11 cellular contexts compared by ENCODE assay signal in genomic region chr10:6507311-6507710, GRCh38.
DNase-seq lines count a peak whose midpoint lies in the region; ATAC-seq and TF ChIP-seq lines count a peak whose summit lies in the region.
"Had no signal": no experiment of that assay in that cellular context is flagged by ENCODE, and none has a peak within 500 bp of the region (broad histone marks: within the 10 kb centered on the region; RNA-seq: fewer than 3 reads in every experiment).

No MANE protein-coding gene starts in this region.

- peaks cover 0 to 50% of the 10 kb centered on the region in 2 donors for H3K36me3 ChIP-seq in psoas muscle (ENCODE audit: insufficient read depth in 1 of 2, low read depth in 1 of 2)
- no peaks in the 10 kb centered on the region for H3K36me3 ChIP-seq in hepatocyte (replicated peaks; ENCODE audit: insufficient read depth, low read depth)
- no peaks in the 10 kb centered on the region for H3K36me3 ChIP-seq in heart left ventricle
- H3K36me3 ChIP-seq: neutrophil had no signal

- H3K79me2 ChIP-seq in hepatocyte = no peaks in the 10 kb centered on the region

- WGBS in psoas muscle, 3 donors = 85 to 95% (median 86%) methylated on average over 5 of the region's 5 CpGs
- 90% methylated on average over 5 of the region's 5 CpGs for WGBS in hepatocyte (ENCODE audit: low lambda C conversion rate, missing lambda C conversion rate)
- WGBS in heart left ventricle, 4 donors = 75 to 81% (median 78%) methylated on average over 5 of the region's 5 CpGs

- H3K4me3 ChIP-seq in psoas muscle (no peak overlapping the region), hepatocyte (no peak overlapping the region), heart left ventricle (no peak overlapping the region)

- no peak overlapping the region for H3K4me2 ChIP-seq in hepatocyte

- H3K9me3 ChIP-seq in T-helper 17 cell (ENCODE audit: control insufficient read depth, low read length, poor library complexity, severe bottlenecking) = no peaks in the 10 kb centered on the region
- H3K9me3 ChIP-seq in psoas muscle = no peaks in the 10 kb centered on the region
- no peaks in the 10 kb centered on the region for H3K9me3 ChIP-seq in hepatocyte (ENCODE audit: low read depth)
- no peaks in the 10 kb centered on the region for H3K9me3 ChIP-seq in heart left ventricle
- H3K9me3 ChIP-seq: neutrophil had no signal

- TF ChIP-seq CTCF in psoas muscle (IDR thresholded peaks at IDR 0.05) (no peak), hepatocyte (IDR thresholded peaks at IDR 0.05; ENCODE audit: poor library complexity) (no peak), heart left ventricle (IDR thresholded peaks at IDR 0.05) (no peak)

- H3K4me1 ChIP-seq in psoas muscle (peaks cover 17% of the 10 kb centered on the region), hepatocyte (ENCODE audit: insufficient read depth) (no peaks in the 10 kb centered on the region), heart left ventricle (no peaks in the 10 kb centered on the region)

- H3K4me3 Mint-ChIP-seq in T-helper 17 cell = no peak overlapping the region

- peaks cover 23% of the 10 kb centered on the region for H3K36me3 Mint-ChIP-seq in T-helper 17 cell (ENCODE audit: low read depth)

- H3K27me3 ChIP-seq in psoas muscle (ENCODE audit: insufficient read depth in 3 of 3, low read length in 2 of 3) (no peaks in the 10 kb centered on the region), hepatocyte (no peaks in the 10 kb centered on the region), heart left ventricle (no peaks in the 10 kb centered on the region)
- H3K27me3 ChIP-seq: neutrophil had no signal

- no peak for DNase-seq in activated CD4-positive, CD25-positive, alpha-beta regulatory T cell (lab: John Stamatoyannopoulos, UW)
- DNase-seq in T-helper 17 cell = no peak
- no peak for DNase-seq in psoas muscle
- no peak for DNase-seq in hepatocyte (ENCODE audit: low spot score)
- DNase-seq in COLO829 (ENCODE audit: low spot score) = no peak
- DNase-seq in heart left ventricle = no peak
- DNase-seq: NCI-H2227 treated with DMSO at 0.1 percent for 48 hours had no signal

- H4K20me1 ChIP-seq in hepatocyte (ENCODE audit: insufficient read depth, poor library complexity, severe bottlenecking) = no peaks in the 10 kb centered on the region

- H3K27me3 Mint-ChIP-seq in T-helper 17 cell = no peaks in the 10 kb centered on the region

- no peaks in the 10 kb centered on the region for H3K9me2 ChIP-seq in hepatocyte (replicated peaks; ENCODE audit: insufficient read depth)

- peaks cover 43% of the 10 kb centered on the region for H3K4me1 Mint-ChIP-seq in T-helper 17 cell

- peak overlapping the region; percentile 90 for H3K27ac Mint-ChIP-seq in T-helper 17 cell

- H3K27ac ChIP-seq in psoas muscle (peak overlapping the region; percentile 32), hepatocyte (no peak overlapping the region), heart left ventricle (no peak overlapping the region)
- H3K27ac ChIP-seq: 22Rv1, neutrophil had no signal

- ATAC-seq in activated CD4-positive, CD25-positive, alpha-beta regulatory T cell treated with anti-CD3 and anti-CD28 coated beads, Interleukin-2, amount 50 U/mL, for 24 hours = peak; percentile 95 to 99
- ATAC-seq in GM21737 (IDR thresholded peaks at IDR 0.05; ENCODE audit: unreplicated experiment) (peak; percentile 68), T-helper 17 cell (peak; percentile 48), psoas muscle (no peak), heart left ventricle (no peak)

- no peak overlapping the region for H2AFZ ChIP-seq in hepatocyte

- TF ChIP-seq POLR2A in heart left ventricle (IDR thresholded peaks at IDR 0.05) = no peak

- intact Hi-C loops in psoas muscle (cut with DNase I) (no loop called here), heart left ventricle (cut with DNase I) (no loop called here)

Comparison
In these comparisons a context has a peak if more than half of its experiments do, and no peak if none do; other contexts are left out.
1. ATAC-seq: peak in activated CD4-positive, CD25-positive, alpha-beta regulatory T cell treated with anti-CD3 and anti-CD28 coated beads, Interleukin-2, amount 50 U/mL, for 24 hours (2 of 2), GM21737 (single experiment) and T-helper 17 cell (single experiment); none in psoas muscle (0 of 4) and heart left ventricle (0 of 4).